1 cellular context compared by ENCODE assay signal in genomic region chr7:15280078-15280734, GRCh38.
TF ChIP-seq lines count a peak whose summit lies in the region.

No MANE protein-coding gene starts in this region.

TF ChIP-seq in H1, 55 proteins besides CTCF, POLR2A, EP300 and RAD21:
- TF ChIP-seq GABPA (IDR thresholded peaks at IDR 0.05; ENCODE audit: borderline replicate concordance, insufficient read depth, low read length) = no peak
- TF ChIP-seq MAX (IDR thresholded peaks at IDR 0.05) = no peak
- TF ChIP-seq SIN3A (conservative IDR thresholded peaks at IDR 0.05 in 1 of 2, IDR thresholded peaks at IDR 0.05 in 1 of 2; ENCODE audit: low read depth in 1 of 2, low read length in 2 of 2) = no peak
- no peak for TF ChIP-seq BACH1 (IDR thresholded peaks at IDR 0.05; ENCODE audit: low read length)
- TF ChIP-seq CTBP2 (IDR thresholded peaks at IDR 0.05; ENCODE audit: borderline replicate concordance, insufficient read depth, insufficient read length, low read length) = no peak
- no peak for TF ChIP-seq YY1 (IDR thresholded peaks at IDR 0.05; ENCODE audit: low read depth, low read length)
- no peak for TF ChIP-seq SAP30 (IDR thresholded peaks at IDR 0.05; ENCODE audit: insufficient read depth, insufficient replicate concordance, low read length)
- TF ChIP-seq MAFK (IDR thresholded peaks at IDR 0.05; ENCODE audit: low read depth, low read length) = no peak
- TF ChIP-seq ASH2L (IDR thresholded peaks at IDR 0.05; ENCODE audit: low read length) = no peak
- no peak for TF ChIP-seq JUN (IDR thresholded peaks at IDR 0.05; ENCODE audit: low read depth, low read length)
- no peak for TF ChIP-seq CHD7 (IDR thresholded peaks at IDR 0.05; ENCODE audit: insufficient replicate concordance, low read length)
- TF ChIP-seq KDM1A (IDR thresholded peaks at IDR 0.05; ENCODE audit: borderline replicate concordance, low read length) = no peak
- no peak for TF ChIP-seq RBBP5 (IDR thresholded peaks at IDR 0.05; ENCODE audit: borderline replicate concordance, low read depth, low read length)
- no peak for TF ChIP-seq TBP (IDR thresholded peaks at IDR 0.05; ENCODE audit: low read depth, low read length)
